18 cellular contexts compared by ENCODE assay signal in genomic region chr2:105712166-105712915, GRCh38. TPM values are rescaled to one million over a fixed set of nuclear protein-coding genes. Genes with fewer than 3 reads are reported as not detected.
DNase-seq lines count a peak whose midpoint lies in the region; ATAC-seq and TF ChIP-seq lines count a peak whose summit lies in the region.
"Had no signal": no experiment of that assay in that cellular context is flagged by ENCODE, and none has a peak within 500 bp of the region (broad histone marks: within the 10 kb centered on the region; RNA-seq: fewer than 3 reads in every experiment).

No MANE protein-coding gene starts in this region.

- H3K9me3 Mint-ChIP-seq in activated CD4-positive, alpha-beta T cell treated with anti-CD3 and anti-CD28 coated beads, Interleukin-2, amount 10 ng/mL, durations not matched to agents 24 days and 14 days = peaks cover 9% of the 10 kb centered on the region
- H3K9me3 Mint-ChIP-seq in type B pancreatic cell = no peaks in the 10 kb centered on the region
- no peaks in the 10 kb centered on the region for H3K9me3 Mint-ChIP-seq in activated CD4-positive, alpha-beta memory T cell treated with anti-CD3 and anti-CD28 coated beads, Interleukin-2, amount 10 ng/mL, durations not matched to agents 7 days and 5 days
- H3K9me3 Mint-ChIP-seq: activated T-cell treated with anti-CD3 and anti-CD28 coated beads, Interleukin-2, amount 50 U/mL, for 4 hours; H9; stimulated activated effector memory CD8-positive, alpha-beta T cell treated with anti-CD3 and anti-CD28 coated beads, Interleukin-12 subunit alpha, Interleukin-12 subunit beta, amount 100 ng/mL, for 72 hours had no signal

- no peak for TF ChIP-seq CTCF in type B pancreatic cell (conservative IDR thresholded peaks at IDR 0.05)

- peak; percentile 49 for DNase-seq in activated CD4-positive, alpha-beta T cell treated with anti-CD3 and anti-CD28 coated beads, Interleukin-2, amount 10 ng/mL, durations not matched to agents 24 days and 14 days
- no peak for DNase-seq in activated CD4-positive, alpha-beta T cell treated with anti-CD3 and anti-CD28 coated beads, Interleukin-2, amount 50 U/mL, for 1 hour
- DNase-seq in NCI-H69 (lab: John Stamatoyannopoulos, UW) (peak; percentile 34), cerebellum (ENCODE audit: low spot score) (peak; percentile 24), type B pancreatic cell (ENCODE audit: extremely low spot score, unreplicated experiment) (no peak), sciatic nerve (ENCODE audit: low spot score) (no peak)
- no peak for DNase-seq in activated CD4-positive, alpha-beta memory T cell treated with anti-CD3 and anti-CD28 coated beads, Interleukin-2, amount 10 ng/mL, durations not matched to agents 7 days and 5 days
- DNase-seq: activated T-cell treated with anti-CD3 and anti-CD28 coated beads, Interleukin-2, amount 50 U/mL, for 4 hours; DND-41; effector CD4-positive, alpha-beta T cell; H9; left cardiac atrium; naive B cell; NCI-H1092 treated with DMSO at 0.1 percent for 48 hours; retina; stimulated activated CD4-positive, alpha-beta T cell treated with anti-CD3 and anti-CD28 coated beads, Interleukin-4, amount 100 ng/mL, for 1 hour had no signal

- intact Hi-C loops in activated CD4-positive, alpha-beta T cell treated with anti-CD3 and anti-CD28 coated beads, Interleukin-2, amount 10 ng/mL, durations not matched to agents 24 days and 14 days (cut with micrococcal nuclease) = no loop called here
- intact Hi-C loops in sciatic nerve (cut with DNase I) = no loop called here

- POLR2A ChIA-PET in activated CD4-positive, alpha-beta memory T cell treated with anti-CD3 and anti-CD28 coated beads, Interleukin-2, amount 10 ng/mL, durations not matched to agents 7 days and 5 days (lab: Charles Lee) = no interaction called here

- H3K36me3 Mint-ChIP-seq in activated CD4-positive, alpha-beta T cell treated with anti-CD3 and anti-CD28 coated beads, Interleukin-2, amount 10 ng/mL, durations not matched to agents 24 days and 14 days (ENCODE audit: low read depth) = no peaks in the 10 kb centered on the region
- no peaks in the 10 kb centered on the region for H3K36me3 Mint-ChIP-seq in type B pancreatic cell
- no peaks in the 10 kb centered on the region for H3K36me3 Mint-ChIP-seq in activated CD4-positive, alpha-beta memory T cell treated with anti-CD3 and anti-CD28 coated beads, Interleukin-2, amount 10 ng/mL, durations not matched to agents 7 days and 5 days (ENCODE audit: low read depth)
- H3K36me3 Mint-ChIP-seq: naive B cell; stimulated activated effector memory CD8-positive, alpha-beta T cell treated with anti-CD3 and anti-CD28 coated beads, Interleukin-12 subunit alpha, Interleukin-12 subunit beta, amount 100 ng/mL, for 72 hours had no signal

- H3K27ac Mint-ChIP-seq in activated CD4-positive, alpha-beta T cell treated with anti-CD3 and anti-CD28 coated beads, Interleukin-2, amount 10 ng/mL, durations not matched to agents 24 days and 14 days = no peak overlapping the region
- H3K27ac Mint-ChIP-seq in type B pancreatic cell = peak overlapping the region; percentile 56
- no peak overlapping the region for H3K27ac Mint-ChIP-seq in activated CD4-positive, alpha-beta memory T cell treated with anti-CD3 and anti-CD28 coated beads, Interleukin-2, amount 10 ng/mL, durations not matched to agents 7 days and 5 days
- H3K27ac Mint-ChIP-seq: stimulated activated effector memory CD8-positive, alpha-beta T cell treated with anti-CD3 and anti-CD28 coated beads, Interleukin-12 subunit alpha, Interleukin-12 subunit beta, amount 100 ng/mL, for 72 hours had no signal

- peaks cover 5% of the 10 kb centered on the region for H3K4me1 Mint-ChIP-seq in activated CD4-positive, alpha-beta T cell treated with anti-CD3 and anti-CD28 coated beads, Interleukin-2, amount 10 ng/mL, durations not matched to agents 24 days and 14 days
- H3K4me1 Mint-ChIP-seq in type B pancreatic cell (ENCODE audit: unreplicated experiment) = peaks cover 18% of the 10 kb centered on the region
- no peaks in the 10 kb centered on the region for H3K4me1 Mint-ChIP-seq in activated CD4-positive, alpha-beta memory T cell treated with anti-CD3 and anti-CD28 coated beads, Interleukin-2, amount 10 ng/mL, durations not matched to agents 7 days and 5 days

- H3K4me3 Mint-ChIP-seq in activated CD4-positive, alpha-beta T cell treated with anti-CD3 and anti-CD28 coated beads, Interleukin-2, amount 10 ng/mL, durations not matched to agents 24 days and 14 days = no peak overlapping the region
- no peak overlapping the region for H3K4me3 Mint-ChIP-seq in type B pancreatic cell
- H3K4me3 Mint-ChIP-seq in activated CD4-positive, alpha-beta memory T cell treated with anti-CD3 and anti-CD28 coated beads, Interleukin-2, amount 10 ng/mL, durations not matched to agents 7 days and 5 days = no peak overlapping the region
- H3K4me3 Mint-ChIP-seq: activated T-cell treated with anti-CD3 and anti-CD28 coated beads, Interleukin-2, amount 50 U/mL, for 4 hours; H9; naive B cell; stimulated activated effector memory CD8-positive, alpha-beta T cell treated with anti-CD3 and anti-CD28 coated beads, Interleukin-12 subunit alpha, Interleukin-12 subunit beta, amount 100 ng/mL, for 72 hours had no signal

- ATAC-seq in GM21528 (IDR thresholded peaks at IDR 0.05; ENCODE audit: low FRiP score, unreplicated experiment) (no peak), sciatic nerve (no peak)
- ATAC-seq: activated T-cell treated with anti-CD3 and anti-CD28 coated beads, Interleukin-2, amount 50 U/mL, for 4 hours; left cardiac atrium; stimulated activated effector memory CD8-positive, alpha-beta T cell treated with anti-CD3 and anti-CD28 coated beads, Interleukin-12 subunit alpha, Interleukin-12 subunit beta, amount 100 ng/mL, for 72 hours had no signal

- H3K27me3 Mint-ChIP-seq in activated CD4-positive, alpha-beta T cell treated with anti-CD3 and anti-CD28 coated beads, Interleukin-2, amount 10 ng/mL, durations not matched to agents 24 days and 14 days = peaks cover 12% of the 10 kb centered on the region
- peaks cover 3% of the 10 kb centered on the region for H3K27me3 Mint-ChIP-seq in type B pancreatic cell
- peaks cover 11% of the 10 kb centered on the region for H3K27me3 Mint-ChIP-seq in activated CD4-positive, alpha-beta memory T cell treated with anti-CD3 and anti-CD28 coated beads, Interleukin-2, amount 10 ng/mL, durations not matched to agents 7 days and 5 days

- CTCF ChIA-PET in activated CD4-positive, alpha-beta memory T cell treated with anti-CD3 and anti-CD28 coated beads, Interleukin-2, amount 10 ng/mL, durations not matched to agents 7 days and 5 days (lab: Charles Lee) = interaction anchor here (1.2 kb wide), 1 partner anchor 137 kb away, joined by 3 read pairs; no protein-coding TSS in a partner anchor

RNA-seq across cellular contexts. Expression of gene NCK2, which starts 32.4 kb away (rescaled TPM):
- 85.8 and 86.2 TPM in 2 replicates for total RNA-seq in activated CD4-positive, alpha-beta T cell treated with anti-CD3 and anti-CD28 coated beads, Interleukin-2, amount 10 ng/mL, durations not matched to agents 24 days and 14 days
- total RNA-seq in cerebellum (38.6 TPM), type B pancreatic cell (ENCODE audit: low replicate concordance) (86.4 and 103 TPM in 2 replicates), sciatic nerve (31.0 TPM)
- 10 to 100 TPM; 70.8 to 75.9 TPM for total RNA-seq in activated CD4-positive, alpha-beta memory T cell treated with anti-CD3 and anti-CD28 coated beads, Interleukin-2, amount 10 ng/mL, durations not matched to agents 7 days and 5 days

Comparison
In these comparisons a context has a peak if more than half of its experiments do, and no peak if none do; other contexts are left out.
1. DNase-seq: peak in activated CD4-positive, alpha-beta T cell treated with anti-CD3 and anti-CD28 coated beads, Interleukin-2, amount 10 ng/mL, durations not matched to agents 24 days and 14 days (single experiment), NCI-H69 (single experiment) and cerebellum (single experiment); none in activated CD4-positive, alpha-beta T cell treated with anti-CD3 and anti-CD28 coated beads, Interleukin-2, amount 50 U/mL, for 1 hour (single experiment), type B pancreatic cell (single experiment), activated CD4-positive, alpha-beta memory T cell treated with anti-CD3 and anti-CD28 coated beads, Interleukin-2, amount 10 ng/mL, durations not matched to agents 7 days and 5 days (single experiment) and sciatic nerve (single experiment).